16 cellular contexts compared by ENCODE assay signal in the genomic region with DNA sequence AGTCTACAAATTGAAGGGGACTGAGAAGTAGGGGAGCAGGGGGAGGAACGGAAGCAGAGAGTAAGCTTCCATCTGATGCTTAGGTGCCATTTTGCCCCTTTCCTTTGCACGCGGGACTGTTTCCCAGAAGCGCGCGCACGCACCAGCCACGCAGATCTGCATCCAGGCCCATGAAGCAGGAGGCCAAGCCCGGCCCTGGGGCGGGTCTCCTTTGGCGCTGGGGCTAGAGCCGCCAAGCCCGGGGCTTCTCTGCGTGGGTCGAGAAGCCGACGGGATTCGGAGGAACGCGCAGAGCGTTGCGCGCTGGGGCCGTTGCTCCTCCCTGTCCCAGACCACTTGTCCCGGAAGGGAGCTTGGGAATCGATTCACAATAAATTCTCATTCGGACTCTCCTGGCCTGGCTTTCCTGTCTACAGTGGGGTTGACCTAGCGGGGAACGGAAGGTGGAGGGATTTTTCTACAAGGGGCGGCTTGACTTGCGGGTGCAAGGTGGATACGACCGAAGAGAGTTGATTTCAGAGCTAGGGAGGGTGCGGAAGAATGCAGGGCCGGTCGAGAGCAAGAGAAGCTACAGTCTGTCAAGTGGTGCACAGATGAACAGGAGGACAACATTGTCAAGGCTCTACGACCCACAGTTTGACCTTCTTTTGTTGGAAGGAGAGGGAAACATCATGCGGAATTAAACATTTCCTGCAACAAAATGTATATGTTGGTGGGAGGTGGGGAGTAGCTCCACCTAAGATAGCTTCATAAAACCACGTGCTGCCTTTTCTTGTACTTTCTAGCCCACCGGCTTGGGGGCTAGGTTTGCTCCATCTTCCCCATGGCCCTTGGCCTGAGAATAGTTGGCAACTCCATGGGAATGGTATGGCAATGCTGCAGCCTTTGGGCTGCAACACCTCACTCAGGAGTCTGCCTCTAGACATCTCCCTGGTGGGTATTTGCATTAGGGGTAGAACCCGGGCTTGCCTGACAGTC. TPM values are rescaled to one million over a fixed set of nuclear protein-coding genes. Genes with fewer than 3 reads are reported as not detected.
DNase-seq lines count a peak whose midpoint lies in the region; ATAC-seq and TF ChIP-seq lines count a peak whose summit lies in the region.
"Had no signal": no experiment of that assay in that cellular context is flagged by ENCODE, and none has a peak within 500 bp of the region (broad histone marks: within the 10 kb centered on the region; RNA-seq: fewer than 3 reads in every experiment).

No MANE protein-coding gene starts in this region.

- H3K79me2 ChIP-seq in Loucy (ENCODE audit: insufficient read depth, low read length) = peaks cover 96% of the 10 kb centered on the region

- H3K9me3 ChIP-seq in Loucy (ENCODE audit: insufficient read depth, low read depth, low read length) (no peaks in the 10 kb centered on the region), mucosa of descending colon (no peaks in the 10 kb centered on the region)
- H3K9me3 ChIP-seq: BLaER1 had no signal

- H3K4me3 ChIP-seq in Loucy (ENCODE audit: low read length, poor library complexity, severe bottlenecking) (peak overlapping the region; percentile 89), mucosa of descending colon (no peak overlapping the region)
- H3K4me3 ChIP-seq: BLaER1 had no signal

- H3K4me2 ChIP-seq in Loucy (ENCODE audit: low read depth, low read length, poor library complexity, severe bottlenecking) = peak overlapping the region; percentile 98
- H3K4me2 ChIP-seq: BLaER1 had no signal

- H3K27me3 Mint-ChIP-seq in endothelial cell (ENCODE audit: unreplicated experiment) = peaks cover 33% of the 10 kb centered on the region

- H3K9me2 ChIP-seq in Loucy (replicated peaks; ENCODE audit: low read depth, low read length) = no peaks in the 10 kb centered on the region

- no peak overlapping the region for H3K27ac Mint-ChIP-seq in endothelial cell (ENCODE audit: unreplicated experiment)

- no peak overlapping the region for H2AFZ ChIP-seq in Loucy (ENCODE audit: low read length)

- H3K36me3 Mint-ChIP-seq in endothelial cell (ENCODE audit: low read depth, unreplicated experiment) = no peaks in the 10 kb centered on the region

- peak overlapping the region; percentile 100 for H3K9ac ChIP-seq in Loucy (ENCODE audit: low read depth, low read length, poor library complexity, severe bottlenecking)
- H3K9ac ChIP-seq: BLaER1 had no signal

- DNase-seq in endothelial cell (ENCODE audit: low spot score) (no peak), mucosa of descending colon (peak in 2 of 3 donors; percentile 55 to 77), NCI-H187 treated with DMSO at 0.1 percent for 48 hours (lab: John Stamatoyannopoulos, UW) (no peak), OCI-M1 (lab: John Stamatoyannopoulos, UW) (no peak), DMS153 treated with DMSO at 0.1 percent for 48 hours (lab: John Stamatoyannopoulos, UW; ENCODE audit: unreplicated experiment) (no peak)
- DNase-seq: CD8-positive, alpha-beta memory T cell; KG1; NCI-H1092 treated with DMSO at 0.1 percent for 48 hours; NCI-H1694; NCI-H510A; NCI-H82 had no signal

- H3K27me3 ChIP-seq in Loucy (ENCODE audit: insufficient read depth, low read length, poor library complexity, severe bottlenecking) = peaks cover 39% of the 10 kb centered on the region

- H3K4me1 Mint-ChIP-seq in endothelial cell (ENCODE audit: unreplicated experiment) = peaks cover 28% of the 10 kb centered on the region

- H3K36me3 ChIP-seq in Loucy (ENCODE audit: insufficient read depth, low read length) (peaks cover 8% of the 10 kb centered on the region; the same call in 1 of the 2 replicates), mucosa of descending colon (ENCODE audit: low read depth) (no peaks in the 10 kb centered on the region)
- H3K36me3 ChIP-seq: BLaER1 had no signal

- H3K4me1 ChIP-seq in Loucy (ENCODE audit: insufficient read depth, low read length, poor library complexity, severe bottlenecking) (peaks cover 47% of the 10 kb centered on the region), mucosa of descending colon (ENCODE audit: low read depth) (peaks cover 58% of the 10 kb centered on the region)

- H3F3A ChIP-seq in Loucy (ENCODE audit: low read depth) = 0 out of 2 replicates have a peak, but pooled peaks cover 4% of the 10 kb centered on the region

- no peaks in the 10 kb centered on the region for H3K9me3 Mint-ChIP-seq in endothelial cell (ENCODE audit: unreplicated experiment)

- intact Hi-C loops in mucosa of descending colon (cut with DNase I, micrococcal nuclease) = loop anchor here in 1 of 2 donors (10.0 kb wide), 1 partner anchor 287 kb away; no protein-coding TSS in a partner anchor

- H4K20me1 ChIP-seq in Loucy (ENCODE audit: insufficient read depth, low read length, poor library complexity, severe bottlenecking) = peaks cover 24% of the 10 kb centered on the region

- ATAC-seq in mucosa of descending colon (no peak), HG03342 (IDR thresholded peaks at IDR 0.05; ENCODE audit: unreplicated experiment) (no peak)
- ATAC-seq: HCT116 had no signal

- TF ChIP-seq CTCF in Loucy (conservative IDR thresholded peaks at IDR 0.05; ENCODE audit: low read length) = no peak
- no peak for TF ChIP-seq CTCF in endothelial cell (IDR thresholded peaks at IDR 0.05; ENCODE audit: unreplicated experiment)
- TF ChIP-seq CTCF in mucosa of descending colon (IDR thresholded peaks at IDR 0.05) = no peak

- H3K4me3 Mint-ChIP-seq in endothelial cell (ENCODE audit: unreplicated experiment) = peak overlapping the region; percentile 79

RNA-seq across cellular contexts. Expression of a gene that starts 4.5 kb away (rescaled TPM):
- total RNA-seq in endothelial cell (ENCODE audit: unreplicated experiment) (0.49 TPM), mucosa of descending colon (10 to 100 TPM; 40.1 to 78.4 (median 41.5) TPM)

RNA-seq across cellular contexts. Expression of a gene that starts 6.6 kb away (rescaled TPM):
- total RNA-seq in endothelial cell (ENCODE audit: unreplicated experiment) = 0.15 TPM
- 1 to 10 TPM; 4.2 to 7.5 (median 5.6) TPM for total RNA-seq in mucosa of descending colon
- total RNA-seq: CD8-positive, alpha-beta memory T cell; MCF 10A had no signal

RNA-seq across cellular contexts. Expression of a gene that starts 10.9 kb away (rescaled TPM):
- total RNA-seq in endothelial cell (ENCODE audit: unreplicated experiment) (3.6 TPM), mucosa of descending colon (10 to 100 TPM; 10.9 to 29.1 (median 22.4) TPM)
- total RNA-seq: MCF 10A had no signal

RNA-seq across cellular contexts. Expression of a gene that starts 16.9 kb away (rescaled TPM):
- total RNA-seq in endothelial cell (ENCODE audit: unreplicated experiment) (1.9 TPM), mucosa of descending colon (10 to 100 TPM; 41.3 to 68.8 (median 50.9) TPM)
- total RNA-seq: MCF 10A had no signal

RNA-seq across cellular contexts. Expression of a gene that starts 28.1 kb away (rescaled TPM):
- 0.59 TPM for total RNA-seq in endothelial cell (ENCODE audit: unreplicated experiment)
- total RNA-seq in mucosa of descending colon = 10 to 100 TPM; 16.2 to 29.3 (median 19.9) TPM
- total RNA-seq: CD8-positive, alpha-beta memory T cell; MCF 10A had no signal

Comparison
In these comparisons a context has a peak if more than half of its experiments do, and no peak if none do; other contexts are left out.
1. DNase-seq: peak in mucosa of descending colon (2 of 3); none in endothelial cell (single experiment), NCI-H187 treated with DMSO at 0.1 percent for 48 hours (single experiment), OCI-M1 (single experiment) and DMS153 treated with DMSO at 0.1 percent for 48 hours (single experiment).
2. RNA of a gene that starts 4.5 kb away (total RNA-seq): 40.1 to 78.4 TPM in mucosa of descending colon; 0.49 TPM in endothelial cell (single experiment); every median in the first group is over 10 times any median in the second.